ENCODE assay signal across 30 cellular contexts in genomic region chr13:53408306-53408705, GRCh38.
"Had no signal": no experiment of that assay in that cellular context is flagged by ENCODE, and none has a peak within 500 bp of the region (broad histone marks: within the 10 kb centered on the region; RNA-seq: fewer than 3 reads in every experiment).

No MANE protein-coding gene starts in this region.

- H3K4me1 ChIP-seq: adrenal gland, ascending aorta, body of pancreas, breast epithelium had no signal

- H3K27ac ChIP-seq: adrenal gland, ascending aorta, body of pancreas, brain microvascular endothelial cell, breast epithelium, cardiac muscle cell had no signal

- ATAC-seq: activated naive CD4-positive, alpha-beta T cell treated with anti-CD3 and anti-CD28 coated beads, Interleukin-2, amount 50 U/mL, for 72 hours; activated naive CD8-positive, alpha-beta T cell treated with anti-CD3 and anti-CD28 coated beads, Interleukin-2, amount 50 U/mL, for 24 hours; activated T-cell treated with anti-CD3 and anti-CD28 coated beads, Interleukin-2, amount 50 U/mL, for 72 hours; activated T-helper 17 cell treated with anti-CD3 and anti-CD28 coated beads, Interleukin-2, amount 50 U/mL, for 72 hours; body of pancreas had no signal

- H3K4me3 ChIP-seq: adrenal gland, ascending aorta, body of pancreas, breast epithelium, cardiac muscle cell had no signal

- DNase-seq: activated effector memory CD4-positive, alpha-beta T cell treated with anti-CD3 and anti-CD28 coated beads, Interleukin-2, amount 50 U/mL, for 16 hours; activated effector memory CD4-positive, alpha-beta T cell treated with Interleukin-2 at 50 U/mL for 16 hours; activated gamma-delta T cell treated with Interleukin-2 at 50 U/mL for 16 hours; activated naive CD4-positive, alpha-beta T cell; activated naive CD4-positive, alpha-beta T cell treated with anti-CD3 and anti-CD28 coated beads for 36 hours; activated naive CD4-positive, alpha-beta T cell treated with anti-CD3 and anti-CD28 coated beads, Interleukin-2, amount 10 ng/mL, durations not matched to agents 7 days and 5 days; activated naive CD4-positive, alpha-beta T cell treated with anti-CD3 and anti-CD28 coated beads, Interleukin-2, amount 50 U/mL, for 16 hours; activated naive CD4-positive, alpha-beta T cell treated with Interleukin-2 at 50 U/mL for 16 hours; activated naive CD8-positive, alpha-beta T cell treated with anti-CD3 and anti-CD28 coated beads for 36 hours; activated naive CD8-positive, alpha-beta T cell treated with anti-CD3 and anti-CD28 coated beads, Interleukin-2, amount 10 ng/mL, durations not matched to agents 7 days and 5 days; activated naive CD8-positive, alpha-beta T cell treated with anti-CD3 and anti-CD28 coated beads, Interleukin-2, amount 50 U/mL, for 24 hours; activated T-cell treated with anti-CD3 and anti-CD28 coated beads, Interleukin-2, amount 50 U/mL, for 1 hour; activated T-cell treated with anti-CD3 and anti-CD28 coated beads, Interleukin-2, amount 50 U/mL, for 24 hours; activated T-cell treated with anti-CD3 and anti-CD28 coated beads, Interleukin-2, amount 50 U/mL, for 4 hours; activated T-cell treated with anti-CD3 and anti-CD28 coated beads, Interleukin-2, amount 50 U/mL, for 48 hours; activated T-cell treated with anti-CD3 and anti-CD28 coated beads, Interleukin-2, amount 50 U/mL, for 72 hours; adrenal gland; amniotic stem cell; amygdala; anterior cingulate cortex; aorta; body of pancreas; brain microvascular endothelial cell; central memory CD4-positive, alpha-beta T cell; cerebellar nuclear complex had no signal

- H3K36me3 ChIP-seq: adrenal gland, ascending aorta, brain microvascular endothelial cell, breast epithelium, cardiac muscle cell had no signal

- H3K27me3 ChIP-seq: adrenal gland, ascending aorta, body of pancreas, brain microvascular endothelial cell, breast epithelium, cardiac muscle cell had no signal

- H3K9me3 ChIP-seq: adrenal gland, ascending aorta, body of pancreas, breast epithelium had no signal
